Comparison of ENCODE assay signal across 39 cellular contexts in genomic region chr4:61889117-61889516, GRCh38.
"Had no signal": no experiment of that assay in that cellular context is flagged by ENCODE, and none has a peak within 500 bp of the region (broad histone marks: within the 10 kb centered on the region; RNA-seq: fewer than 3 reads in every experiment).

No MANE protein-coding gene starts in this region.

- H3K27ac Mint-ChIP-seq: activated naive CD4-positive, alpha-beta T cell treated with anti-CD3 and anti-CD28 coated beads for 36 hours; activated naive CD4-positive, alpha-beta T cell treated with anti-CD3 and anti-CD28 coated beads, Interleukin-2, amount 10 ng/mL, durations not matched to agents 7 days and 5 days; activated naive CD4-positive, alpha-beta T cell treated with anti-CD3 and anti-CD28 coated beads, Interleukin-2, amount 50 U/mL, for 24 hours; activated naive CD4-positive, alpha-beta T cell treated with anti-CD3 and anti-CD28 coated beads, Interleukin-2, amount 50 U/mL, for 72 hours; activated naive CD8-positive, alpha-beta T cell; activated naive CD8-positive, alpha-beta T cell treated with anti-CD3 and anti-CD28 coated beads for 36 hours; activated naive CD8-positive, alpha-beta T cell treated with anti-CD3 and anti-CD28 coated beads, Interleukin-2, amount 10 ng/mL, durations not matched to agents 7 days and 5 days; activated naive CD8-positive, alpha-beta T cell treated with anti-CD3 and anti-CD28 coated beads, Interleukin-2, amount 50 U/mL, for 24 hours; activated T-cell treated with anti-CD3 and anti-CD28 coated beads, Interleukin-2, amount 50 U/mL, for 24 hours; activated T-cell treated with anti-CD3 and anti-CD28 coated beads, Interleukin-2, amount 50 U/mL, for 72 hours; activated T-helper 1 cell treated with anti-CD3 and anti-CD28 coated beads, Interleukin-12 subunit alpha, Interleukin-12 subunit beta, Interleukin-2, Interleukin-4 antibody, amounts not matched to agents 30 ng/mL and 10 ng/mL and 1 ng/mL, durations not matched to agents 14 hours and 24 hours and 36 hours; activated T-helper 17 cell treated with anti-CD3 and anti-CD28 coated beads, Interleukin-2, amount 50 U/mL, for 72 hours; activated T-helper 2 cell treated with anti-CD3 and anti-CD28 coated beads, Interferon-gamma antibody, Interleukin-2, Interleukin-4, amounts not matched to agents 10 μg/mL and 5 μg/mL and 100 μg/mL, durations not matched to agents 14 hours and 24 hours and 36 hours; brain had no signal

- FAIRE-seq: astrocyte, bronchial epithelial cell had no signal

- H3K4me1 Mint-ChIP-seq: activated naive CD4-positive, alpha-beta T cell treated with anti-CD3 and anti-CD28 coated beads, Interleukin-2, amount 10 ng/mL, durations not matched to agents 7 days and 5 days; activated naive CD4-positive, alpha-beta T cell treated with anti-CD3 and anti-CD28 coated beads, Interleukin-2, amount 50 U/mL, for 24 hours; activated naive CD8-positive, alpha-beta T cell treated with anti-CD3 and anti-CD28 coated beads for 36 hours; activated naive CD8-positive, alpha-beta T cell treated with anti-CD3 and anti-CD28 coated beads, Interleukin-2, amount 10 ng/mL, durations not matched to agents 7 days and 5 days; activated naive CD8-positive, alpha-beta T cell treated with anti-CD3 and anti-CD28 coated beads, Interleukin-2, amount 50 U/mL, for 24 hours; activated T-helper 17 cell treated with anti-CD3 and anti-CD28 coated beads, Interleukin-2, amount 50 U/mL, for 72 hours; central memory CD8-positive, alpha-beta T cell had no signal

- H3K27me3 Mint-ChIP-seq: activated naive CD4-positive, alpha-beta T cell treated with anti-CD3 and anti-CD28 coated beads, Interleukin-2, amount 10 ng/mL, durations not matched to agents 7 days and 5 days; activated naive CD4-positive, alpha-beta T cell treated with anti-CD3 and anti-CD28 coated beads, Interleukin-2, amount 50 U/mL, for 24 hours; activated naive CD8-positive, alpha-beta T cell; activated naive CD8-positive, alpha-beta T cell treated with anti-CD3 and anti-CD28 coated beads for 36 hours; activated naive CD8-positive, alpha-beta T cell treated with anti-CD3 and anti-CD28 coated beads, Interleukin-2, amount 10 ng/mL, durations not matched to agents 7 days and 5 days; activated naive CD8-positive, alpha-beta T cell treated with anti-CD3 and anti-CD28 coated beads, Interleukin-2, amount 50 U/mL, for 24 hours; activated T-cell treated with anti-CD3 and anti-CD28 coated beads, Interleukin-2, amount 50 U/mL, for 24 hours; activated T-helper 17 cell treated with anti-CD3 and anti-CD28 coated beads, Interleukin-2, amount 50 U/mL, for 72 hours; brain; central memory CD8-positive, alpha-beta T cell had no signal

- ATAC-seq: activated naive CD4-positive, alpha-beta T cell treated with anti-CD3 and anti-CD28 coated beads, Interleukin-2, amount 50 U/mL, for 72 hours; activated naive CD8-positive, alpha-beta T cell treated with anti-CD3 and anti-CD28 coated beads, Interleukin-2, amount 50 U/mL, for 24 hours; activated T-cell treated with anti-CD3 and anti-CD28 coated beads, Interleukin-2, amount 50 U/mL, for 4 hours; activated T-cell treated with anti-CD3 and anti-CD28 coated beads, Interleukin-2, amount 50 U/mL, for 72 hours; activated T-helper 17 cell treated with anti-CD3 and anti-CD28 coated beads, Interleukin-2, amount 50 U/mL, for 72 hours; body of pancreas had no signal

- H3K9me3 Mint-ChIP-seq: activated naive CD4-positive, alpha-beta T cell treated with anti-CD3 and anti-CD28 coated beads, Interleukin-2, amount 50 U/mL, for 24 hours; activated T-helper 1 cell treated with anti-CD3 and anti-CD28 coated beads, Interleukin-12 subunit alpha, Interleukin-12 subunit beta, Interleukin-2, Interleukin-4 antibody, amounts not matched to agents 30 ng/mL and 10 ng/mL and 1 ng/mL, durations not matched to agents 14 hours and 24 hours and 36 hours; brain had no signal

- H3K36me3 Mint-ChIP-seq: activated naive CD4-positive, alpha-beta T cell treated with anti-CD3 and anti-CD28 coated beads, Interleukin-2, amount 10 ng/mL, durations not matched to agents 7 days and 5 days; activated naive CD4-positive, alpha-beta T cell treated with anti-CD3 and anti-CD28 coated beads, Interleukin-2, amount 50 U/mL, for 24 hours; activated naive CD4-positive, alpha-beta T cell treated with anti-CD3 and anti-CD28 coated beads, Interleukin-2, amount 50 U/mL, for 72 hours; activated naive CD8-positive, alpha-beta T cell; activated naive CD8-positive, alpha-beta T cell treated with anti-CD3 and anti-CD28 coated beads for 36 hours; activated naive CD8-positive, alpha-beta T cell treated with anti-CD3 and anti-CD28 coated beads, Interleukin-2, amount 10 ng/mL, durations not matched to agents 7 days and 5 days had no signal

- H3K4me3 ChIP-seq: adrenal gland, ascending aorta, body of pancreas, breast epithelium, cardiac muscle cell had no signal

- H3K9me3 ChIP-seq: adrenal gland, ascending aorta, body of pancreas, breast epithelium had no signal

- H3K4me1 ChIP-seq: adrenal gland, ascending aorta, body of pancreas, breast epithelium had no signal

- H3K27ac ChIP-seq: adrenal gland, ascending aorta, body of pancreas, brain microvascular endothelial cell, breast epithelium, cardiac muscle cell had no signal

- DNase-seq: activated effector memory CD4-positive, alpha-beta T cell treated with anti-CD3 and anti-CD28 coated beads, Interleukin-2, amount 50 U/mL, for 16 hours; activated effector memory CD4-positive, alpha-beta T cell treated with Interleukin-2 at 50 U/mL for 16 hours; activated gamma-delta T cell; activated gamma-delta T cell treated with Interleukin-2 at 50 U/mL for 16 hours; activated naive CD4-positive, alpha-beta T cell treated with anti-CD3 and anti-CD28 coated beads for 36 hours; activated naive CD4-positive, alpha-beta T cell treated with anti-CD3 and anti-CD28 coated beads, Interleukin-2, amount 10 ng/mL, durations not matched to agents 7 days and 5 days; activated naive CD4-positive, alpha-beta T cell treated with anti-CD3 and anti-CD28 coated beads, Interleukin-2, amount 50 U/mL, for 16 hours; activated naive CD4-positive, alpha-beta T cell treated with Interleukin-2 at 50 U/mL for 16 hours; activated naive CD8-positive, alpha-beta T cell treated with anti-CD3 and anti-CD28 coated beads for 36 hours; activated naive CD8-positive, alpha-beta T cell treated with anti-CD3 and anti-CD28 coated beads, Interleukin-2, amount 10 ng/mL, durations not matched to agents 7 days and 5 days; activated naive CD8-positive, alpha-beta T cell treated with anti-CD3 and anti-CD28 coated beads, Interleukin-2, amount 50 U/mL, for 24 hours; activated T-cell treated with anti-CD3 and anti-CD28 coated beads, Interleukin-2, amount 50 U/mL, for 1 hour; activated T-cell treated with anti-CD3 and anti-CD28 coated beads, Interleukin-2, amount 50 U/mL, for 24 hours; activated T-cell treated with anti-CD3 and anti-CD28 coated beads, Interleukin-2, amount 50 U/mL, for 4 hours; activated T-cell treated with anti-CD3 and anti-CD28 coated beads, Interleukin-2, amount 50 U/mL, for 48 hours; activated T-cell treated with anti-CD3 and anti-CD28 coated beads, Interleukin-2, amount 50 U/mL, for 72 hours; adrenal gland; amniotic stem cell; amygdala; anterior cingulate cortex; aorta; body of pancreas; brain microvascular endothelial cell; caudate nucleus; central memory CD4-positive, alpha-beta T cell; cerebellar nuclear complex had no signal

- H3K27me3 ChIP-seq: adrenal gland, ascending aorta, body of pancreas, brain microvascular endothelial cell, breast epithelium had no signal

- H3K4me3 Mint-ChIP-seq: activated naive CD4-positive, alpha-beta T cell treated with anti-CD3 and anti-CD28 coated beads for 36 hours; activated naive CD4-positive, alpha-beta T cell treated with anti-CD3 and anti-CD28 coated beads, Interleukin-2, amount 10 ng/mL, durations not matched to agents 7 days and 5 days; activated naive CD4-positive, alpha-beta T cell treated with anti-CD3 and anti-CD28 coated beads, Interleukin-2, amount 50 U/mL, for 24 hours; activated naive CD8-positive, alpha-beta T cell; activated naive CD8-positive, alpha-beta T cell treated with anti-CD3 and anti-CD28 coated beads for 36 hours; activated naive CD8-positive, alpha-beta T cell treated with anti-CD3 and anti-CD28 coated beads, Interleukin-2, amount 10 ng/mL, durations not matched to agents 7 days and 5 days; activated naive CD8-positive, alpha-beta T cell treated with anti-CD3 and anti-CD28 coated beads, Interleukin-2, amount 50 U/mL, for 24 hours; activated T-cell treated with anti-CD3 and anti-CD28 coated beads, Interleukin-2, amount 50 U/mL, for 24 hours; activated T-cell treated with anti-CD3 and anti-CD28 coated beads, Interleukin-2, amount 50 U/mL, for 4 hours; activated T-cell treated with anti-CD3 and anti-CD28 coated beads, Interleukin-2, amount 50 U/mL, for 72 hours; activated T-helper 1 cell treated with anti-CD3 and anti-CD28 coated beads, Interleukin-12 subunit alpha, Interleukin-12 subunit beta, Interleukin-2, Interleukin-4 antibody, amounts not matched to agents 30 ng/mL and 10 ng/mL and 1 ng/mL, durations not matched to agents 14 hours and 24 hours and 36 hours; activated T-helper 17 cell treated with anti-CD3 and anti-CD28 coated beads, Interleukin-2, amount 50 U/mL, for 72 hours; brain; central memory CD8-positive, alpha-beta T cell had no signal

- H3K36me3 ChIP-seq: adrenal gland, ascending aorta, brain microvascular endothelial cell, breast epithelium, cardiac muscle cell had no signal
